Comparison of ENCODE assay signal across 19 cellular contexts in genomic region chrX:106341823-106342222, GRCh38.
"Had no signal": no experiment of that assay in that cellular context is flagged by ENCODE, and none has a peak within 500 bp of the region (broad histone marks: within the 10 kb centered on the region; RNA-seq: fewer than 3 reads in every experiment).

No MANE protein-coding gene starts in this region.

- DNase-seq: activated B cell treated with CpG ODN at 0.5 μM for 24 hours; activated CD4-positive, alpha-beta memory T cell treated with anti-CD3 and anti-CD28 coated beads for 36 hours; activated CD4-positive, alpha-beta T cell treated with anti-CD3 and anti-CD28 coated beads for 4 hours; activated T-cell treated with anti-CD3 and anti-CD28 coated beads for 4 hours; body of pancreas; central memory CD4-positive, alpha-beta T cell; dorsolateral prefrontal cortex; foreskin melanocyte; glutamatergic neuron; hippocampal formation; left lung; mammary epithelial cell; nephron progenitor cell; occipital lobe; posterior cingulate gyrus; stimulated activated naive CD4-positive, alpha-beta T cell treated with Interleukin-2 at 50 U/mL for 16 hours; thyroid gland had no signal

- H3K4me1 Mint-ChIP-seq: activated B cell treated with CpG ODN at 0.5 μM for 24 hours, nephron progenitor cell had no signal

- H3K27me3 ChIP-seq: body of pancreas, thyroid gland had no signal

- H3K27ac ChIP-seq: body of pancreas, dorsolateral prefrontal cortex, left lung, thyroid gland had no signal

- H3K9me3 Mint-ChIP-seq: activated CD4-positive, alpha-beta memory T cell treated with anti-CD3 and anti-CD28 coated beads for 36 hours; T-helper 2 cell treated with Interferon-gamma antibody and Interleukin-4, amounts not matched to agents 5 μg/mL and 100 μg/mL, for 36 hours had no signal

- H3K36me3 Mint-ChIP-seq: activated CD4-positive, alpha-beta memory T cell treated with anti-CD3 and anti-CD28 coated beads for 36 hours; activated naive CD8-positive, alpha-beta T cell had no signal

- H3K27ac Mint-ChIP-seq: activated B cell treated with CpG ODN at 0.5 μM for 24 hours; activated CD4-positive, alpha-beta memory T cell treated with anti-CD3 and anti-CD28 coated beads for 36 hours; activated naive CD8-positive, alpha-beta T cell; nephron progenitor cell; T-helper 2 cell treated with Interferon-gamma antibody and Interleukin-4, amounts not matched to agents 5 μg/mL and 100 μg/mL, for 36 hours had no signal

- H3K4me3 ChIP-seq: body of pancreas, dorsolateral prefrontal cortex, left lung, thyroid gland had no signal

- H3K4me1 ChIP-seq: body of pancreas, left lung, thyroid gland had no signal

- H3K36me3 ChIP-seq: left lung, thyroid gland had no signal

- ATAC-seq: body of pancreas, left lung had no signal

- H3K9me3 ChIP-seq: body of pancreas, left lung, thyroid gland had no signal

- H3K27me3 Mint-ChIP-seq: activated B cell treated with CpG ODN at 0.5 μM for 24 hours; activated CD4-positive, alpha-beta memory T cell treated with anti-CD3 and anti-CD28 coated beads for 36 hours; activated naive CD8-positive, alpha-beta T cell had no signal

- H3K4me3 Mint-ChIP-seq: activated B cell treated with CpG ODN at 0.5 μM for 24 hours; activated CD4-positive, alpha-beta memory T cell treated with anti-CD3 and anti-CD28 coated beads for 36 hours; activated naive CD8-positive, alpha-beta T cell; nephron progenitor cell; T-helper 2 cell treated with Interferon-gamma antibody and Interleukin-4, amounts not matched to agents 5 μg/mL and 100 μg/mL, for 36 hours had no signal
